17 cellular contexts compared by ENCODE assay signal in genomic region chr11:42315267-42315666, GRCh38.
"Had no signal": no experiment of that assay in that cellular context is flagged by ENCODE, and none has a peak within 500 bp of the region (broad histone marks: within the 10 kb centered on the region; RNA-seq: fewer than 3 reads in every experiment).

No MANE protein-coding gene starts in this region.

- H3K4me1 Mint-ChIP-seq: activated naive CD4-positive, alpha-beta T cell treated with anti-CD3 and anti-CD28 coated beads, Interleukin-2, amount 10 ng/mL, durations not matched to agents 7 days and 5 days; brain had no signal

- H3K4me3 Mint-ChIP-seq: activated CD8-positive, alpha-beta T cell treated with anti-CD3 and anti-CD28 coated beads, Interleukin-2, amount 10 ng/mL, durations not matched to agents 7 days and 5 days; activated naive CD4-positive, alpha-beta T cell treated with anti-CD3 and anti-CD28 coated beads, Interleukin-2, amount 10 ng/mL, durations not matched to agents 7 days and 5 days; brain; memory B cell; nephron had no signal

- DNase-seq: activated CD4-positive, alpha-beta T cell treated with anti-CD3 and anti-CD28 coated beads for 4 hours; activated CD8-positive, alpha-beta memory T cell treated with anti-CD3 and anti-CD28 coated beads, Interleukin-2, amount 50 U/mL, for 48 hours; activated CD8-positive, alpha-beta T cell treated with anti-CD3 and anti-CD28 coated beads, Interleukin-2, amount 10 ng/mL, durations not matched to agents 7 days and 5 days; activated naive CD4-positive, alpha-beta T cell treated with anti-CD3 and anti-CD28 coated beads, Interleukin-2, amount 10 ng/mL, durations not matched to agents 7 days and 5 days; head of caudate nucleus; occipital lobe; psoas muscle; stimulated activated CD4-positive, alpha-beta T cell treated with anti-CD3 and anti-CD28 coated beads, Interleukin-4, amount 100 ng/mL, for 1 hour; stimulated activated CD8-positive, alpha-beta memory T cell treated with anti-CD3 and anti-CD28 coated beads, Interleukin-4, amount 100 ng/mL, for 48 hours; stimulated activated naive CD8-positive, alpha-beta T cell treated with anti-CD3 and anti-CD28 coated beads, Interleukin-15, Interleukin-2, amounts not matched to agents 100 U/mL and 50 U/mL, for 24 hours; T-helper 1 cell had no signal

- H3K27me3 ChIP-seq: suprapubic skin had no signal

- H3K36me3 ChIP-seq: suprapubic skin had no signal

- H3K27me3 Mint-ChIP-seq: activated naive CD4-positive, alpha-beta T cell treated with anti-CD3 and anti-CD28 coated beads, Interleukin-2, amount 10 ng/mL, durations not matched to agents 7 days and 5 days; brain; memory B cell had no signal

- H3K9me3 Mint-ChIP-seq: nephron had no signal

- H3K27ac Mint-ChIP-seq: activated CD8-positive, alpha-beta T cell treated with anti-CD3 and anti-CD28 coated beads, Interleukin-2, amount 10 ng/mL, durations not matched to agents 7 days and 5 days; activated naive CD4-positive, alpha-beta T cell treated with anti-CD3 and anti-CD28 coated beads, Interleukin-2, amount 10 ng/mL, durations not matched to agents 7 days and 5 days; activated T-helper 2 cell treated with anti-CD3 and anti-CD28 coated beads, Interferon-gamma antibody, Interleukin-2, Interleukin-4, amounts not matched to agents 10 μg/mL and 5 μg/mL and 100 μg/mL, durations not matched to agents 14 hours and 24 hours and 36 hours; brain; memory B cell; nephron had no signal

- H3K27ac ChIP-seq: psoas muscle, SK-N-MC, suprapubic skin had no signal

- H3K4me1 ChIP-seq: psoas muscle, suprapubic skin had no signal

- H3K36me3 Mint-ChIP-seq: activated naive CD4-positive, alpha-beta T cell treated with anti-CD3 and anti-CD28 coated beads, Interleukin-2, amount 10 ng/mL, durations not matched to agents 7 days and 5 days; brain; memory B cell had no signal

- H3K9me3 ChIP-seq: psoas muscle, suprapubic skin had no signal

- H3K4me3 ChIP-seq: psoas muscle, SK-N-MC, suprapubic skin had no signal
